Comparison of ENCODE assay signal across 1 cellular context in genomic region chr9:137052293-137052692, GRCh38.
TF ChIP-seq lines count a peak whose summit lies in the region.

No MANE protein-coding gene starts in this region.

TF ChIP-seq in HepG2, 621 proteins besides CTCF, POLR2A, EP300 and RAD21:
- TF ChIP-seq PCBP2 (optimal IDR thresholded peaks at IDR 0.05; ENCODE audit: low read depth, low read length, poor library complexity, severe bottlenecking), result no peak
- no peak for TF ChIP-seq ETV5 (CRISPR knock-in tag; IDR thresholded peaks at IDR 0.05; ENCODE audit: borderline replicate concordance)
- no peak for TF ChIP-seq HNRNPLL (IDR thresholded peaks at IDR 0.05; ENCODE audit: low read depth, low read length, poor library complexity, severe bottlenecking)
- no peak for TF ChIP-seq MED1 (CRISPR knock-in tag; IDR thresholded peaks at IDR 0.05)
- no peak for TF ChIP-seq ZNF230 (CRISPR knock-in tag; IDR thresholded peaks at IDR 0.05)
